In the genomic region with DNA sequence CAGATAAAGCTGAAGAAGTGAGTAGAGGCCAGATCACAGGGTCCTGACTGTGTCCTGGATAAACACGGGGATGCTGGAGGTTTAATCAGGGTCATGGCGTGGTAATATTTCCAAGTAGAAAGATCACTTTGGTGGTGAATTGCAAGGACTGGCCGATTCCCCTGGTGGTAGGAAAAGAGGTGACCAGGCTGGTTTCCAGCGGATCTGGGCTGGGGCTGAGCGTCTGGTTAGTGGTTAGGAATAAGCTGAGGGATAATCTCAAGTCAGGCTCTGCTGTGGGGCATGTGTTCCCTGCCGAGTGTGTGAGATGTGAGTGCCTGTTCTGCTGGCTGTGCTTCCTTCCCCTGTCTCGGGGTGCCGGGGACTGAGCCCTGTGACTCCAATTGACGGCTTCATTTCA, we compare ENCODE assay signal across 21 cellular contexts.
DNase-seq lines count a peak whose midpoint lies in the region; ATAC-seq and TF ChIP-seq lines count a peak whose summit lies in the region.
"Had no signal": no experiment of that assay in that cellular context is flagged by ENCODE, and none has a peak within 500 bp of the region (broad histone marks: within the 10 kb centered on the region; RNA-seq: fewer than 3 reads in every experiment).

No MANE protein-coding gene starts in this region.

- H3K9ac ChIP-seq in endodermal cell (ENCODE audit: extremely low read depth, low read length, poor library complexity, severe bottlenecking) = no peak overlapping the region
- H3K9ac ChIP-seq: BLaER1 treated with 17β-estradiol and CSF1 and Interleukin-3, amounts not matched to agents 10 nM and 100 nM had no signal

- H3K36me3 Mint-ChIP-seq in GM23338 (ENCODE audit: low read depth) (no peaks in the 10 kb centered on the region), endodermal cell (ENCODE audit: low read depth) (no peaks in the 10 kb centered on the region), progenitor cell of endocrine pancreas (ENCODE audit: insufficient read depth) (no peaks in the 10 kb centered on the region)

- H3K4me3 ChIP-seq in GM23338 (no peak overlapping the region), endodermal cell (ENCODE audit: low read length) (no peak overlapping the region)
- H3K4me3 ChIP-seq: BLaER1 treated with 17β-estradiol and CSF1 and Interleukin-3, amounts not matched to agents 10 nM and 100 nM; HAP-1 had no signal

- H3K4me2 ChIP-seq in GM23338 = no peak overlapping the region
- H3K4me2 ChIP-seq: BLaER1 treated with 17β-estradiol and CSF1 and Interleukin-3, amounts not matched to agents 10 nM and 100 nM had no signal

- H3K9me2 ChIP-seq in GM23338 (ENCODE audit: insufficient read depth) = 0 out of 2 replicates have a peak, but pooled peaks cover 8% of the 10 kb centered on the region

- H3K4me1 Mint-ChIP-seq in GM23338 = no peaks in the 10 kb centered on the region
- peaks cover 37% of the 10 kb centered on the region for H3K4me1 Mint-ChIP-seq in endodermal cell
- H3K4me1 Mint-ChIP-seq in progenitor cell of endocrine pancreas (ENCODE audit: low read depth) = peaks cover 7% of the 10 kb centered on the region

- H3K36me3 ChIP-seq in GM23338 (ENCODE audit: insufficient read depth) (no peaks in the 10 kb centered on the region), endodermal cell (ENCODE audit: control insufficient read depth, insufficient read depth, low read length) (no peaks in the 10 kb centered on the region)
- H3K36me3 ChIP-seq: BLaER1 treated with 17β-estradiol and CSF1 and Interleukin-3, amounts not matched to agents 10 nM and 100 nM; HAP-1 had no signal

- no peaks in the 10 kb centered on the region for H3K79me2 ChIP-seq in GM23338 (replicated peaks; ENCODE audit: insufficient read depth)

- no peaks in the 10 kb centered on the region; the same call in 1 of the 2 replicates for H4K20me1 ChIP-seq in GM23338 (replicated peaks; ENCODE audit: insufficient read depth)
- H4K20me1 ChIP-seq: BLaER1 treated with 17β-estradiol and CSF1 and Interleukin-3, amounts not matched to agents 10 nM and 100 nM had no signal

- no peaks in the 10 kb centered on the region for H3K4me1 ChIP-seq in GM23338 (ENCODE audit: insufficient read depth)
- peaks cover 15% of the 10 kb centered on the region for H3K4me1 ChIP-seq in endodermal cell (ENCODE audit: control insufficient read depth, insufficient read depth, low read length)
- H3K4me1 ChIP-seq: HAP-1 had no signal

- H3K27ac Mint-ChIP-seq in GM23338 = no peak overlapping the region
- H3K27ac Mint-ChIP-seq in endodermal cell = no peak overlapping the region
- H3K27ac Mint-ChIP-seq in progenitor cell of endocrine pancreas = no peak overlapping the region
- H3K27ac Mint-ChIP-seq: CD4-positive, alpha-beta T cell; HFFc6 had no signal

- H3K27ac ChIP-seq in GM23338 (ENCODE audit: low read depth) = no peak overlapping the region
- no peak overlapping the region for H3K27ac ChIP-seq in endodermal cell (ENCODE audit: low read depth, low read length)
- H3K27ac ChIP-seq in substantia nigra (ENCODE audit: low read depth, low read length, poor library complexity, severe bottlenecking) = no peak overlapping the region
- H3K27ac ChIP-seq: BLaER1 treated with 17β-estradiol and CSF1 and Interleukin-3, amounts not matched to agents 10 nM and 100 nM had no signal

- no peaks in the 10 kb centered on the region for H3F3A ChIP-seq in GM23338 (replicated peaks; ENCODE audit: low read depth)

- WGBS in endodermal cell (ENCODE audit: insufficient coverage in 1 of 2, insufficient read length in 1 of 2), 2 experiments = 81 to 90% methylated on average over 5 to 9 of the region's 9 CpGs

- DNase-seq in GM23338 (ENCODE audit: low spot score) = peak; percentile 27
- peak; percentile 39 for DNase-seq in NCI-H82 treated with DMSO at 0.1 percent for 48 hours (lab: John Stamatoyannopoulos, UW; ENCODE audit: unreplicated experiment)
- peak; percentile 74 for DNase-seq in endodermal cell
- no peak for DNase-seq in progenitor cell of endocrine pancreas (ENCODE audit: low spot score, unreplicated experiment)
- no peak for DNase-seq in NK-92 treated with Interleukin-12 subunit alpha and Interleukin-12 subunit beta, amount 100 ng/mL, for 24 hours (lab: John Stamatoyannopoulos, UW)
- no peak for DNase-seq in GOT3 (lab: John Stamatoyannopoulos, UW)
- DNase-seq in substantia nigra (lab: John Stamatoyannopoulos, UW) = no peak
- DNase-seq: CD4-positive, alpha-beta T cell; DMS53; HFFc6; IMR-90; KG1; MM.1S; NCI-H2029; NCI-H446 treated with DMSO at 0.1 percent for 48 hours; NCI-H526; SHP77 treated with DMSO at 0.1 percent for 48 hours had no signal

- H3K27me3 Mint-ChIP-seq in GM23338 (ENCODE audit: insufficient read depth, low read depth, poor library complexity) (peaks cover 3% of the 10 kb centered on the region), endodermal cell (ENCODE audit: insufficient read depth) (peaks cover 33% of the 10 kb centered on the region), progenitor cell of endocrine pancreas (peaks cover 45% of the 10 kb centered on the region)
- H3K27me3 Mint-ChIP-seq: CD4-positive, alpha-beta T cell had no signal

- no peak overlapping the region for H2AFZ ChIP-seq in GM23338

- H3K9me3 Mint-ChIP-seq in GM23338 = no peaks in the 10 kb centered on the region
- H3K9me3 Mint-ChIP-seq in endodermal cell = no peaks in the 10 kb centered on the region
- H3K9me3 Mint-ChIP-seq in progenitor cell of endocrine pancreas (ENCODE audit: low read depth) = no peaks in the 10 kb centered on the region
- H3K9me3 Mint-ChIP-seq: CD4-positive, alpha-beta T cell had no signal

- TF ChIP-seq CTCF in GM23338 (conservative IDR thresholded peaks at IDR 0.05; ENCODE audit: low read depth in 2 of 2) (no peak; a peak in 1 of 4 replicates), endodermal cell (conservative IDR thresholded peaks at IDR 0.05) (peak; percentile 69), progenitor cell of endocrine pancreas (IDR thresholded peaks at IDR 0.05; ENCODE audit: unreplicated experiment) (peak; percentile 14)

- no peaks in the 10 kb centered on the region for H3K9me3 ChIP-seq in endodermal cell (ENCODE audit: control insufficient read depth, low read length)
- H3K9me3 ChIP-seq: BLaER1 treated with 17β-estradiol and CSF1 and Interleukin-3, amounts not matched to agents 10 nM and 100 nM; HAP-1 had no signal

- peak; percentile 63; the same call in 2 of the 3 replicates for ATAC-seq in GM23338
- no peak for ATAC-seq in GM19324 (IDR thresholded peaks at IDR 0.05; ENCODE audit: low FRiP score, unreplicated experiment)
- ATAC-seq: Panc1 had no signal

- H3K27me3 ChIP-seq in GM23338 (ENCODE audit: insufficient read depth) (no peaks in the 10 kb centered on the region), endodermal cell (ENCODE audit: control insufficient read depth, insufficient read depth, low read length, poor library complexity, severe bottlenecking) (peaks cover 5% of the 10 kb centered on the region)
- H3K27me3 ChIP-seq: BLaER1 treated with 17β-estradiol and CSF1 and Interleukin-3, amounts not matched to agents 10 nM and 100 nM had no signal

- H3K4me3 Mint-ChIP-seq in GM23338 (no peak overlapping the region), endodermal cell (no peak overlapping the region), progenitor cell of endocrine pancreas (ENCODE audit: low read depth) (no peak overlapping the region)
- H3K4me3 Mint-ChIP-seq: CD4-positive, alpha-beta T cell; HFFc6 had no signal

TF ChIP-seq in GM23338, 12 proteins besides CTCF, POLR2A, EP300 and RAD21 (continues in another document):
- no peak for TF ChIP-seq POLR2AphosphoS5 (IDR thresholded peaks at IDR 0.05; ENCODE audit: low read depth)

Comparison
In these comparisons a context has a peak if more than half of its experiments do, and no peak if none do; other contexts are left out.
1. DNase-seq: peak in GM23338 (single experiment), NCI-H82 treated with DMSO at 0.1 percent for 48 hours (single experiment) and endodermal cell (single experiment); none in progenitor cell of endocrine pancreas (single experiment), NK-92 treated with Interleukin-12 subunit alpha and Interleukin-12 subunit beta, amount 100 ng/mL, for 24 hours (single experiment), GOT3 (single experiment) and substantia nigra (0 of 49).
2. CTCF ChIP-seq: peak in endodermal cell (single experiment) and progenitor cell of endocrine pancreas (single experiment); none in GM23338 (0 of 2).